7 cellular contexts compared by ENCODE assay signal in the genomic region with DNA sequence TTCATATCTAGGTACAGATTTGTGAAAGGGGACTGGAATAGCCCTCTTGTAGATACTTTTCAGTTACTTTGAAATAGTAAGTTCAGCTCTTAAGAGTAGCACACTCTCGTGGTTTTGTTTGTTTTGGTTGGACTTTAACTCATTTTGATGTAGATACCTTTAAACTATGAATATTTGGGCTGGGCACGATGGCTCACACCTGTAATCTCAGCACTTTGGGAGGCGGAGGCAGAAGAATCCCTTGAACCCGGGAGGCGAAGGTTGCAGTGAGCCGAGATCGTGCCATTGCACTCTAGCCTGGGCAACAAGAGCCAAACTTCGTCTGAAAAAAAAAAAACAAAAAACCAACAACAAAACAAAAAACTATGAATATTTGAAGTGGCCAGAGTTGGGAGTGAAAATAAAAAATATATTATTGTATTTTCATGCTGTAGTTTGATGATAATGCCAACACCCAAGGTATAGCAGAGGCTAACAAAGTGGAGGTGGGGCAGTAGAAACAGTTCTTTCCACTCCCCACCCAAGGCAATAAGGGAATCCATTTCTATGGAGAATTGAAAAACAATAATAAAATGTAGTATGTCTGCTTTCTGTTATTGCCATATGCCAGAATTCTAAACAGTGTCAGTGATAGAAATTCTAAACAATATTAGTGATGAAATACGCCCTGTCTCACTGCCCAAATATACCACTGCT. TPM values are rescaled to one million over a fixed set of nuclear protein-coding genes. Genes with fewer than 3 reads are reported as not detected.
A peak's percentile ranks its signal among the peaks of the same experiment; 100 is the strongest.
DNase-seq lines count a peak whose midpoint lies in the region; FAIRE-seq and TF ChIP-seq lines count a peak whose summit lies in the region.

No MANE protein-coding gene starts in this region.

- peaks cover 64% of the 10 kb centered on the region for H3K79me2 ChIP-seq in hepatocyte

- H3K4me1 ChIP-seq in hepatocyte (ENCODE audit: insufficient read depth) (peaks cover 33% of the 10 kb centered on the region), small intestine (ENCODE audit: control insufficient read depth in 2 of 2, insufficient read depth in 1 of 2, low read depth in 1 of 2, low read length in 1 of 2) (peaks cover 1 to 3% of the 10 kb centered on the region in 2 donors)

- peaks cover 58% of the 10 kb centered on the region for H4K20me1 ChIP-seq in hepatocyte (ENCODE audit: insufficient read depth, poor library complexity, severe bottlenecking)

- FAIRE-seq in small intestine (lab: Jason Lieb, UNC), result no peak

- no peaks in the 10 kb centered on the region for H3K27me3 ChIP-seq in H7 (ENCODE audit: control insufficient read depth, insufficient read depth, low read length)
- no peaks in the 10 kb centered on the region for H3K27me3 ChIP-seq in hepatocyte
- no peaks in the 10 kb centered on the region for H3K27me3 ChIP-seq in small intestine (ENCODE audit: control insufficient read depth in 2 of 2, insufficient read depth in 2 of 2, low read length in 2 of 2)

- WGBS in hepatocyte (ENCODE audit: low lambda C conversion rate, missing lambda C conversion rate), result 28% methylated on average over 9 of the region's 9 CpGs
- 22 to 44% (median 35%) methylated on average over 9 of the region's 9 CpGs for WGBS in small intestine, 3 donors

- peak overlapping the region; percentile 82 for H3K4me2 ChIP-seq in hepatocyte

- DNase-seq in H7, result no peak
- DNase-seq in hepatocyte (ENCODE audit: low spot score), result no peak
- peak; percentile 72 for DNase-seq in small intestine
- no peak for DNase-seq in DMS79 (lab: John Stamatoyannopoulos, UW)
- no peak for DNase-seq in amniotic stem cell (lab: John Stamatoyannopoulos, UW)
- no peak for DNase-seq in dermis blood vessel endothelial cell

- H3K27ac ChIP-seq in hepatocyte (peak overlapping the region; percentile 99), small intestine (ENCODE audit: low read depth in 1 of 2, low read length in 1 of 2) (no peak overlapping the region)

- H3K9me3 ChIP-seq in hepatocyte (ENCODE audit: low read depth) (no peaks in the 10 kb centered on the region), small intestine (ENCODE audit: control insufficient read depth, low read depth) (no peaks in the 10 kb centered on the region)

- H3K36me3 ChIP-seq in H7 (replicated peaks; ENCODE audit: control insufficient read depth, insufficient read depth, low read length), result no peaks in the 10 kb centered on the region
- no peaks in the 10 kb centered on the region for H3K36me3 ChIP-seq in hepatocyte (replicated peaks; ENCODE audit: insufficient read depth, low read depth)
- H3K36me3 ChIP-seq in small intestine (ENCODE audit: control insufficient read depth in 2 of 2, insufficient read depth in 2 of 2, low read length in 2 of 2), result peaks cover 2 to 3% of the 10 kb centered on the region in 2 donors

- H3K4me3 ChIP-seq in H7 (ENCODE audit: insufficient read depth, low read depth, low read length) (peak overlapping the region; percentile 93; the same call in 1 of the 2 replicates), WI38 (ENCODE audit: low read depth, low read length) (peak overlapping the region; percentile 65), hepatocyte (peak overlapping the region; percentile 98), small intestine (ENCODE audit: low read depth in 1 of 2, low read length in 2 of 2) (peak overlapping the region in 1 of 2 donors; percentile 84)

- no peaks in the 10 kb centered on the region for H3K9me2 ChIP-seq in hepatocyte (replicated peaks; ENCODE audit: insufficient read depth)

- H2AFZ ChIP-seq in hepatocyte, result no peak overlapping the region

- no peak for TF ChIP-seq CTCF in WI38 (IDR thresholded peaks at IDR 0.05; ENCODE audit: low read depth, low read length)
- no peak for TF ChIP-seq CTCF in hepatocyte (IDR thresholded peaks at IDR 0.05; ENCODE audit: poor library complexity)

RNA-seq across cellular contexts. Expression of gene ZNF326, which starts 1.7 kb away (rescaled TPM):
- total RNA-seq in H7 (2014; rRNA removed; shearing (Covaris generic)), result 8.0 and 13.0 TPM in 2 replicates
- total RNA-seq in hepatocyte, result 24.1 and 25.7 TPM in 2 replicates
- polyA plus RNA-seq in hepatocyte, result 16.1 and 18.3 TPM in 2 replicates
- polyA plus RNA-seq in small intestine, result 10 to 100 TPM; 11.3 to 22.4 (median 15.1) TPM
- total RNA-seq in dermis blood vessel endothelial cell, result 9.3 and 9.9 TPM in 2 replicates
